ENCODE assay signal across 19 cellular contexts in genomic region chrX:51902651-51903050, GRCh38.
"Had no signal": no experiment of that assay in that cellular context is flagged by ENCODE, and none has a peak within 500 bp of the region (broad histone marks: within the 10 kb centered on the region; RNA-seq: fewer than 3 reads in every experiment).

No MANE protein-coding gene starts in this region.

- H3K27ac Mint-ChIP-seq: activated CD8-positive, alpha-beta T cell treated with anti-CD3 and anti-CD28 coated beads for 36 hours; stimulated activated effector memory CD8-positive, alpha-beta T cell treated with anti-CD3 and anti-CD28 coated beads, Interleukin-12 subunit alpha, Interleukin-12 subunit beta, amount 100 ng/mL, for 72 hours had no signal

- FAIRE-seq: astrocyte, keratinocyte had no signal

- DNase-seq: activated CD4-positive, alpha-beta T cell treated with anti-CD3 and anti-CD28 coated beads for 1 hour; activated CD8-positive, alpha-beta T cell treated with anti-CD3 and anti-CD28 coated beads for 36 hours; activated naive CD4-positive, alpha-beta T cell treated with Interleukin-2 at 50 U/mL for 16 hours; dorsolateral prefrontal cortex; hippocampal formation; mammary epithelial cell; mucosa of descending colon; natural killer cell; nucleus accumbens; posterior cingulate gyrus; retina; stimulated activated CD4-positive, alpha-beta T cell treated with anti-CD3 and anti-CD28 coated beads, Interleukin-12 subunit alpha, Interleukin-12 subunit beta, amount 100 ng/mL, for 4 hours; SW 1271 had no signal

- H3K36me3 Mint-ChIP-seq: natural killer cell had no signal

- ATAC-seq: activated CD8-positive, alpha-beta T cell treated with anti-CD3 and anti-CD28 coated beads for 36 hours; left lobe of liver; mucosa of descending colon; natural killer cell; stimulated activated effector memory CD8-positive, alpha-beta T cell treated with anti-CD3 and anti-CD28 coated beads, Interleukin-12 subunit alpha, Interleukin-12 subunit beta, amount 100 ng/mL, for 72 hours had no signal

- H3K27me3 ChIP-seq: cardiac muscle cell had no signal

- H3K4me3 ChIP-seq: cardiac muscle cell, dorsolateral prefrontal cortex, mucosa of descending colon had no signal

- H3K27me3 Mint-ChIP-seq: activated CD8-positive, alpha-beta T cell treated with anti-CD3 and anti-CD28 coated beads for 36 hours had no signal

- H3K9me3 Mint-ChIP-seq: activated CD8-positive, alpha-beta T cell treated with anti-CD3 and anti-CD28 coated beads for 36 hours; natural killer cell; stimulated activated effector memory CD8-positive, alpha-beta T cell treated with anti-CD3 and anti-CD28 coated beads, Interleukin-12 subunit alpha, Interleukin-12 subunit beta, amount 100 ng/mL, for 72 hours had no signal

- H3K4me3 Mint-ChIP-seq: activated CD8-positive, alpha-beta T cell treated with anti-CD3 and anti-CD28 coated beads for 36 hours; natural killer cell; stimulated activated effector memory CD8-positive, alpha-beta T cell treated with anti-CD3 and anti-CD28 coated beads, Interleukin-12 subunit alpha, Interleukin-12 subunit beta, amount 100 ng/mL, for 72 hours had no signal

- H3K27ac ChIP-seq: cardiac muscle cell, dorsolateral prefrontal cortex, VCaP had no signal

- H3K4me1 Mint-ChIP-seq: natural killer cell; stimulated activated effector memory CD8-positive, alpha-beta T cell treated with anti-CD3 and anti-CD28 coated beads, Interleukin-12 subunit alpha, Interleukin-12 subunit beta, amount 100 ng/mL, for 72 hours had no signal

- H3K9me3 ChIP-seq: mucosa of descending colon had no signal
